Comparison of ENCODE assay signal across 8 cellular contexts in genomic region chr7:121544726-121545125, GRCh38.
A peak's percentile ranks its signal among the peaks of the same experiment; 100 is the strongest.
DNase-seq lines count a peak whose midpoint lies in the region; ATAC-seq and FAIRE-seq lines count a peak whose summit lies in the region.

No MANE protein-coding gene starts in this region.

- peaks cover 4 to 12% of the 10 kb centered on the region in 2 donors for H3K4me1 Mint-ChIP-seq in effector memory CD8-positive, alpha-beta T cell (ENCODE audit: low read depth in 2 of 2)

- DNase-seq in AG20443 (ENCODE audit: low spot score): peak; percentile 82
- peak; percentile 59 for DNase-seq in HTR-8/SVneo (ENCODE audit: insufficient read length, low spot score)
- DNase-seq in effector memory CD8-positive, alpha-beta T cell: no peak
- peak; percentile 77 for DNase-seq in smooth muscle cell of the brain vasculature (ENCODE audit: low read depth, low spot score)
- no peak for DNase-seq in GF-D8 (lab: John Stamatoyannopoulos, UW)
- DNase-seq in hippocampal formation (lab: John Stamatoyannopoulos, UW): no peak
- no peak for DNase-seq in SKM-1 treated with dmso at 0.1 percent for 144 hours (lab: John Stamatoyannopoulos, UW; ENCODE audit: unreplicated experiment)

- ATAC-seq in GM21390 (IDR thresholded peaks at IDR 0.05; ENCODE audit: unreplicated experiment): peak; percentile 58
- ATAC-seq in effector memory CD8-positive, alpha-beta T cell (replicated peaks): peak; percentile 47

- H3K9me3 Mint-ChIP-seq in effector memory CD8-positive, alpha-beta T cell: no peaks in the 10 kb centered on the region

- peak; percentile 44 for FAIRE-seq in HTR-8/SVneo (lab: Jason Lieb, UNC)

- peak overlapping the region; percentile 60 to 72 for H3K27ac Mint-ChIP-seq in effector memory CD8-positive, alpha-beta T cell

- H3K27me3 Mint-ChIP-seq in effector memory CD8-positive, alpha-beta T cell: no peaks in the 10 kb centered on the region

- peak overlapping the region in 1 of 2 donors; percentile 33 for H3K4me3 Mint-ChIP-seq in effector memory CD8-positive, alpha-beta T cell

- H3K36me3 Mint-ChIP-seq in effector memory CD8-positive, alpha-beta T cell (ENCODE audit: insufficient read depth): peaks cover 4% of the 10 kb centered on the region

Comparison
In these comparisons a context has a peak if more than half of its experiments do, and no peak if none do; other contexts are left out.
1. DNase-seq: peak in AG20443 (single experiment), HTR-8/SVneo (single experiment) and smooth muscle cell of the brain vasculature (single experiment); none in effector memory CD8-positive, alpha-beta T cell (0 of 3), GF-D8 (single experiment), hippocampal formation (0 of 2) and SKM-1 treated with dmso at 0.1 percent for 144 hours (single experiment).